In the genomic region with DNA sequence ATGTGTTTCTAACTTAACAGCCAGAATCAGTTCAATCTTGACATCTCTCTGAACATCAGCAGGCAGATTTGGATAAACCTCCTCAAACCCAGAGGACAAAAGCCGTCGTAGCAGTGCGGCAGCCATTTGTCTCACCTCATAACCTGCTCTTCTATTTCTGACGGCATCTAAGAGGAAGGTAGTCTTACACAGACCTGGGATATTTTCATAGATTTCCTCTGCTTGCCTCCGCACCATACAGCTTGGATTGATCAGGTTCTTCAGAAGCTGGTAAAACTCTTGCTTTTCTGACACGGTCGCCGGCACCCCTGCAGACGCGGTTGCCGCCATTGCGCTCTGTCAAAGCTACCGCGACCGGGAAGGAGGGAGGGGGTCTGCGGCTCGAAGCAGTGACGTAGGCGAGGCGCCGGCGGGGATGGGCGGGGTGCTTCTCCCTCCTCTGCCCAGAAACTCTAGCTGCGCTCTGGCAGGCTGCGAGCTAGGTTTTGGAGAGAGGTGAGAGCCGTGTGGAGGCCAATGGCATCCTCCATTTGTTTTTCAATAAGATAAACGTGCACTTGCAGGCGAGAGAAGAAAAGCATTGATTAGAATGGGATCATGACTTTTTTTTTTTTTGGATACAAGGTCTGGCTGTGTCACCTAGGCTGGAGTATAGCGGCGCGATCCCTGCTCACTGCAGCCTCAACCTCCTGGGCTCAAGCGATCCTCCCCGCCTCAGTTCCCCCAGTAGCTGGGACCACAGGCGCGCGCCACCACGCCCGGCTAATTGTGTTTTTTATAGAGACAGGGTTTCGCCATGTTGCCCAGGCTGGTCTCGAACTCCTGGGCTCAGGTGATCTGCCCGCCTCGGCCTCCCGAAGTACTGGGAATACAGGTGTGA, we compare ENCODE assay signal across 8 cellular contexts. TPM values are rescaled to one million over a fixed set of nuclear protein-coding genes. Genes with fewer than 3 reads are reported as not detected.
DNase-seq lines count a peak whose midpoint lies in the region; ATAC-seq, FAIRE-seq and TF ChIP-seq lines count a peak whose summit lies in the region.

RANBP6 (minus strand) TSS at position 347 of the 880 bp plus-strand sequence; CDS start at position 330, 17 bp downstream.

- H3K4me3 ChIP-seq in H1 (ENCODE audit: extremely low read depth in 1 of 4, insufficient read depth in 2 of 4, low read depth in 3 of 4, low read length in 4 of 4) (peak within 1 kb of the TSS; percentile 88 to 97 (median 92)), mesenchymal stem cell (ENCODE audit: insufficient read depth in 1 of 2, low read depth in 1 of 2, low read length in 2 of 2) (peak within 1 kb of the TSS; percentile 57 to 94)

- H4K91ac ChIP-seq in H1 (replicated peaks; ENCODE audit: insufficient read length, low read length) (no peak within 1 kb of the TSS), mesenchymal stem cell (ENCODE audit: low read length) (peak within 1 kb of the TSS; percentile 8)

- peak; percentile 80 to 88 for TF ChIP-seq POLR2A in H1 (IDR thresholded peaks at IDR 0.05; ENCODE audit: control extremely low read depth in 1 of 2, low read depth in 2 of 2, low read length in 2 of 2)

- H3K23ac ChIP-seq in H1 (ENCODE audit: insufficient read length) (no peak within 1 kb of the TSS), mesenchymal stem cell (ENCODE audit: low read length in 2 of 2) (no peak within 1 kb of the TSS)

- TF ChIP-seq RAD21 in H1 (IDR thresholded peaks at IDR 0.05 in 1 of 2, conservative IDR thresholded peaks at IDR 0.05 in 1 of 2; ENCODE audit: low read depth in 2 of 2, low read length in 2 of 2), result no peak

- no peak within 1 kb of the TSS for H2BK20ac ChIP-seq in H1 (ENCODE audit: low read length)

- H3K4me3 Mint-ChIP-seq in activated CD8-positive, alpha-beta memory T cell treated with anti-CD3 and anti-CD28 coated beads, Interleukin-2, amount 10 ng/mL, durations not matched to agents 7 days and 5 days, result peak within 1 kb of the TSS; percentile 82

- H3K36me3 Mint-ChIP-seq in activated CD8-positive, alpha-beta memory T cell treated with anti-CD3 and anti-CD28 coated beads, Interleukin-2, amount 10 ng/mL, durations not matched to agents 7 days and 5 days, result peaks cover 36% of the 10 kb centered on the region

- no peak within 1 kb of the TSS; the same call in 1 of the 2 replicates for H3K18ac ChIP-seq in H1 (ENCODE audit: extremely low read depth, low read length)
- peak within 1 kb of the TSS; percentile 54 to 72 for H3K18ac ChIP-seq in mesenchymal stem cell (ENCODE audit: low read depth in 1 of 2, low read length in 2 of 2)

- H3K56ac ChIP-seq in H1 (replicated peaks; ENCODE audit: insufficient read length, low read depth, low read length), result no peak within 1 kb of the TSS

- peaks cover 2% of the 10 kb centered on the region for H3K9me3 Mint-ChIP-seq in activated CD8-positive, alpha-beta memory T cell treated with anti-CD3 and anti-CD28 coated beads, Interleukin-2, amount 10 ng/mL, durations not matched to agents 7 days and 5 days (ENCODE audit: low read depth)

- DNase-seq in COLO668 (lab: John Stamatoyannopoulos, UW; ENCODE audit: unreplicated experiment) (peak; percentile 91), HS-27A (ENCODE audit: low read depth) (peak; percentile 36), NOMO-1 treated with DMSO at 0.1 percent for 48 hours (lab: John Stamatoyannopoulos, UW; ENCODE audit: unreplicated experiment) (peak; percentile 67), H1 (ENCODE audit: low read depth in 1 of 2, low spot score in 2 of 2) (peak; percentile 57 to 94), mesenchymal stem cell (peak; percentile 86)
- peak; percentile 96 for DNase-seq in activated CD8-positive, alpha-beta memory T cell treated with anti-CD3 and anti-CD28 coated beads, Interleukin-2, amount 10 ng/mL, durations not matched to agents 7 days and 5 days
- DNase-seq in stimulated activated CD8-positive, alpha-beta memory T cell treated with anti-CD3 and anti-CD28 coated beads, Interleukin-12 subunit alpha, Interleukin-12 subunit beta, amount 100 ng/mL, for 4 hours (ENCODE audit: low read depth), result peak; percentile 79

- H2AK5ac ChIP-seq in H1 (ENCODE audit: low read depth, low read length), result no peak within 1 kb of the TSS; the same call in 1 of the 2 replicates
- no peak within 1 kb of the TSS for H2AK5ac ChIP-seq in mesenchymal stem cell (ENCODE audit: low read length, severe bottlenecking)

- H4K5ac ChIP-seq in H1 (ENCODE audit: insufficient read length, low read depth, low read length), result peak within 1 kb of the TSS; percentile 27

- H2BK15ac ChIP-seq in H1 (ENCODE audit: low read length), result no peak within 1 kb of the TSS
- H2BK15ac ChIP-seq in mesenchymal stem cell (ENCODE audit: low read depth, poor library complexity, severe bottlenecking), result no peak within 1 kb of the TSS

- peak; percentile 88 for ATAC-seq in GM19468 (IDR thresholded peaks at IDR 0.05; ENCODE audit: extremely low read depth, unreplicated experiment)
- ATAC-seq in activated CD8-positive, alpha-beta memory T cell treated with anti-CD3 and anti-CD28 coated beads, Interleukin-2, amount 10 ng/mL, durations not matched to agents 7 days and 5 days, result peak; percentile 100

- H3K4me1 ChIP-seq in H1 (replicated peaks in 1 of 4; ENCODE audit: control insufficient read depth in 3 of 4, insufficient read depth in 4 of 4, low read length in 3 of 4) (peaks cover 0 to 7% (median 5%) of the 10 kb centered on the region in 4 experiments; a peak in 3 of 7 replicates), mesenchymal stem cell (ENCODE audit: control insufficient read depth, insufficient read depth, low read depth, low read length) (peaks cover 2% of the 10 kb centered on the region)

- POLR2A ChIA-PET in H1 (lab: Charles Lee; ENCODE audit: partially characterized antibody), result interaction anchor here (0.6 to 1.9 kb wide), 6 partner anchors 8 to 105 kb away, joined by 3 to 19 read pairs (median 4); no protein-coding TSS in a partner anchor

- H3K4me2 ChIP-seq in H1 (ENCODE audit: insufficient read depth in 1 of 2, low read depth in 2 of 2, low read length in 2 of 2), result peak within 1 kb of the TSS; percentile 84 to 88
- H3K4me2 ChIP-seq in mesenchymal stem cell (ENCODE audit: low read length, poor library complexity, severe bottlenecking), result peak within 1 kb of the TSS; percentile 60

- peaks cover 0 to 2% of the 10 kb centered on the region in 2 experiments for H4K20me1 ChIP-seq in H1 (replicated peaks in 1 of 2; ENCODE audit: control insufficient read depth in 1 of 2, insufficient read depth in 2 of 2, low read length in 2 of 2)

- H3K27me3 Mint-ChIP-seq in activated CD8-positive, alpha-beta memory T cell treated with anti-CD3 and anti-CD28 coated beads, Interleukin-2, amount 10 ng/mL, durations not matched to agents 7 days and 5 days, result no peaks in the 10 kb centered on the region

- peak within 1 kb of the TSS; percentile 96 for H2AFZ ChIP-seq in H1 (ENCODE audit: low read length)
- peak within 1 kb of the TSS; percentile 85 for H2AFZ ChIP-seq in mesenchymal stem cell (ENCODE audit: low read depth, low read length)

- H2BK120ac ChIP-seq in H1 (replicated peaks; ENCODE audit: low read depth, low read length) (no peak within 1 kb of the TSS), mesenchymal stem cell (ENCODE audit: low read depth, low read length) (no peak within 1 kb of the TSS)

- no peak within 1 kb of the TSS for H3K14ac ChIP-seq in H1 (ENCODE audit: insufficient read length)
- H3K14ac ChIP-seq in mesenchymal stem cell (ENCODE audit: low read length in 2 of 2), result no peak within 1 kb of the TSS

- H3K9me3 ChIP-seq in H1 (ENCODE audit: insufficient read depth in 2 of 2, low read depth in 1 of 2, low read length in 1 of 2), result no peaks in the 10 kb centered on the region
- H3K9me3 ChIP-seq in mesenchymal stem cell (ENCODE audit: control insufficient read depth, low read length), result no peaks in the 10 kb centered on the region

- H3K79me1 ChIP-seq in H1 (ENCODE audit: low read depth, low read length), result peaks cover 5% of the 10 kb centered on the region
- H3K79me1 ChIP-seq in mesenchymal stem cell (replicated peaks; ENCODE audit: low read length, poor library complexity, severe bottlenecking), result peaks cover 7% of the 10 kb centered on the region

- H3K27ac ChIP-seq in H1 (ENCODE audit: low read depth, low read length), result peak within 1 kb of the TSS; percentile 94
- H3K27ac ChIP-seq in mesenchymal stem cell (ENCODE audit: low read length, poor library complexity, severe bottlenecking), result peak within 1 kb of the TSS; percentile 81

- H3K4ac ChIP-seq in H1 (replicated peaks; ENCODE audit: insufficient read length, low read depth, low read length) (no peak within 1 kb of the TSS), mesenchymal stem cell (ENCODE audit: low read depth in 1 of 2, low read length in 2 of 2) (peak within 1 kb of the TSS; percentile 7 to 43)

- H3K27ac Mint-ChIP-seq in activated CD8-positive, alpha-beta memory T cell treated with anti-CD3 and anti-CD28 coated beads, Interleukin-2, amount 10 ng/mL, durations not matched to agents 7 days and 5 days, result peak within 1 kb of the TSS; percentile 99

- peaks cover 51% of the 10 kb centered on the region for H3K4me1 Mint-ChIP-seq in activated CD8-positive, alpha-beta memory T cell treated with anti-CD3 and anti-CD28 coated beads, Interleukin-2, amount 10 ng/mL, durations not matched to agents 7 days and 5 days

- CTCF ChIA-PET in activated CD8-positive, alpha-beta memory T cell treated with anti-CD3 and anti-CD28 coated beads, Interleukin-2, amount 10 ng/mL, durations not matched to agents 7 days and 5 days (lab: Charles Lee), result interaction anchor here (0.7 to 2.7 kb wide), 4 partner anchors 9 to 735 kb away, joined by 3 to 14 read pairs (median 8); no protein-coding TSS in a partner anchor
- CTCF ChIA-PET in H1 (lab: Charles Lee; ENCODE audit: partially characterized antibody), result interaction anchor here (0.6 to 1.4 kb wide), 5 partner anchors 9 to 830 kb away, joined by 3 to 9 read pairs (median 4); no protein-coding TSS in a partner anchor

- TF ChIP-seq EP300 in H1 (IDR thresholded peaks at IDR 0.05; ENCODE audit: borderline replicate concordance in 1 of 2, low read depth in 2 of 2, low read length in 2 of 2), result no peak

- TF ChIP-seq CTCF in H1 (IDR thresholded peaks at IDR 0.05; ENCODE audit: control extremely low read depth in 1 of 3, insufficient read depth in 1 of 3, low read depth in 1 of 3, low read length in 3 of 3), result no peak

- H3K23me2 ChIP-seq in H1 (ENCODE audit: low read depth, low read length), result peaks cover 6% of the 10 kb centered on the region

- H2BK5ac ChIP-seq in H1 (ENCODE audit: low read depth, low read length) (peak within 1 kb of the TSS; percentile 77), mesenchymal stem cell (ENCODE audit: low read depth, low read length, poor library complexity, severe bottlenecking) (no peak within 1 kb of the TSS)

- H3K36me3 ChIP-seq in H1 (ENCODE audit: control insufficient read depth in 2 of 4, insufficient read depth in 4 of 4, low read length in 3 of 4) (peaks cover 3 to 23% (median 10%) of the 10 kb centered on the region in 4 experiments; a peak in 6 of 8 replicates), mesenchymal stem cell (ENCODE audit: control insufficient read depth in 1 of 2, insufficient read depth in 2 of 2, low read depth in 1 of 2, low read length in 2 of 2) (peaks cover 0 to 30% of the 10 kb centered on the region in 2 experiments)

- 22% methylated on average over 42 of the region's 43 CpGs; no CpG with 5 or more reads in 1 of the 2 experiments for WGBS in H1 (ENCODE audit: extremely low coverage in 1 of 2, insufficient coverage in 1 of 2, insufficient read length in 1 of 2, insufficient replicate concordance in 2 of 2, low coverage in 1 of 2, low lambda C conversion rate in 2 of 2, missing lambda C conversion rate in 1 of 2), 2 experiments
- WGBS in mesenchymal stem cell, result 22% methylated on average over 38 of the region's 43 CpGs

- H3K9ac ChIP-seq in H1 (replicated peaks in 1 of 4; ENCODE audit: extremely low read depth in 1 of 4, low read depth in 3 of 4, low read length in 3 of 4), result peak within 1 kb of the TSS; percentile 91 to 98 (median 95)
- H3K9ac ChIP-seq in mesenchymal stem cell (ENCODE audit: low read length), result peak within 1 kb of the TSS; percentile 94

- H4K8ac ChIP-seq in H1 (ENCODE audit: extremely low read depth, insufficient read depth, low read length), result peak within 1 kb of the TSS; percentile 92; the same call in 1 of the 2 replicates
- H4K8ac ChIP-seq in mesenchymal stem cell (ENCODE audit: low read length), result peak within 1 kb of the TSS; percentile 95

- H3K79me2 ChIP-seq in H1 (ENCODE audit: control insufficient read depth in 1 of 2, insufficient read depth in 2 of 2, low read length in 2 of 2), result peaks cover 16 to 49% of the 10 kb centered on the region in 2 experiments

- H3K27me3 ChIP-seq in H1 (replicated peaks in 1 of 4; ENCODE audit: control insufficient read depth in 3 of 4, extremely low read depth in 1 of 4, insufficient read depth in 3 of 4, low read length in 3 of 4) (no peaks in the 10 kb centered on the region), mesenchymal stem cell (ENCODE audit: control insufficient read depth in 1 of 2, insufficient read depth in 1 of 2, low read length in 2 of 2) (no peaks in the 10 kb centered on the region)

- H2BK12ac ChIP-seq in H1 (ENCODE audit: low read depth, low read length) (peak within 1 kb of the TSS; percentile 55; the same call in 1 of the 2 replicates), mesenchymal stem cell (ENCODE audit: low read length in 2 of 2) (no peak within 1 kb of the TSS)

- FAIRE-seq in H1 (lab: Jason Lieb, UNC), result no peak

RNA-seq across cellular contexts. Expression of gene RANBP6, which starts in this region (rescaled TPM):
- total RNA-seq in activated CD8-positive, alpha-beta memory T cell treated with anti-CD3 and anti-CD28 coated beads, Interleukin-2, amount 10 ng/mL, durations not matched to agents 7 days and 5 days, result 10 to 100 TPM; 18.8 to 24.0 TPM
- total RNA-seq in H1 (2021; fragmentation: NEBNext Ultra II Directional; extraction: Animal tissue kit (Norgen Biotek cat#: 25700)), result 18.4 and 18.8 TPM in 2 replicates
- polyA plus RNA-seq in H1 (2011; rRNA removed), result 4.2 and 5.7 TPM in 2 replicates
- polyA plus RNA-seq in H1 (2011; cell fraction: cytosol; rRNA removed), result 8.9 TPM
- 4.0 TPM for polyA plus RNA-seq in H1 (2011; cell fraction: nucleus; rRNA removed)
- 12.2 to 23.6 TPM (median 13.6 TPM) in 4 replicates for polyA plus RNA-seq in H1 (2012, experiment 1 of 2)
- 0.80 TPM for polyA plus RNA-seq in H1 (2012, experiment 2 of 2)
- 10.9 TPM for polyA plus RNA-seq in H1 (2013, experiment 1 of 2)
- 9.9 TPM for polyA plus RNA-seq in H1 (2013, experiment 2 of 2)
- 18.0 and 21.8 TPM in 2 replicates for polyA minus RNA-seq in H1 (2011; rRNA and poly(A)+ RNA removed)
- polyA minus RNA-seq in H1 (2011; cell fraction: cytosol; rRNA and poly(A)+ RNA removed), result 11.2 TPM
- polyA minus RNA-seq in H1 (2011; cell fraction: nucleus; rRNA and poly(A)+ RNA removed), result 30.0 TPM
- 10.3 TPM for polyA plus RNA-seq in mesenchymal stem cell (2013, experiment 1 of 2)
- 10.8 TPM for polyA plus RNA-seq in mesenchymal stem cell (2013, experiment 2 of 2)

Comparison
In these comparisons a context has a peak if more than half of its experiments do, and no peak if none do; other contexts are left out.
1. Peak in every context shown above with its lines: DNase-seq, ATAC-seq, H3K4me3 ChIP-seq and H3K27ac ChIP-seq.
2. DNase-seq: peak in every context shown above with its lines; median percentile 96 in activated CD8-positive, alpha-beta memory T cell treated with anti-CD3 and anti-CD28 coated beads, Interleukin-2, amount 10 ng/mL, durations not matched to agents 7 days and 5 days; 91 in COLO668; 86 in mesenchymal stem cell; 79 in stimulated activated CD8-positive, alpha-beta memory T cell treated with anti-CD3 and anti-CD28 coated beads, Interleukin-12 subunit alpha, Interleukin-12 subunit beta, amount 100 ng/mL, for 4 hours; 76 in H1; 67 in NOMO-1 treated with DMSO at 0.1 percent for 48 hours; 36 in HS-27A.